1 cellular context compared by ENCODE assay signal in genomic region chr17:75542728-75543336, GRCh38.
TF ChIP-seq lines count a peak whose summit lies in the region.

No MANE protein-coding gene starts in this region.

TF ChIP-seq in HepG2, 621 proteins besides CTCF, POLR2A, EP300 and RAD21:
- TF ChIP-seq HNRNPLL (IDR thresholded peaks at IDR 0.05; ENCODE audit: low read depth, low read length, poor library complexity, severe bottlenecking) (peak; percentile 3), MXD1 (CRISPR knock-in tag; IDR thresholded peaks at IDR 0.05) (no peak), FIP1L1 (IDR thresholded peaks at IDR 0.05; ENCODE audit: borderline replicate concordance, insufficient read depth, low read depth, low read length) (no peak)
